Comparison of ENCODE assay signal across 27 cellular contexts in the genomic region with DNA sequence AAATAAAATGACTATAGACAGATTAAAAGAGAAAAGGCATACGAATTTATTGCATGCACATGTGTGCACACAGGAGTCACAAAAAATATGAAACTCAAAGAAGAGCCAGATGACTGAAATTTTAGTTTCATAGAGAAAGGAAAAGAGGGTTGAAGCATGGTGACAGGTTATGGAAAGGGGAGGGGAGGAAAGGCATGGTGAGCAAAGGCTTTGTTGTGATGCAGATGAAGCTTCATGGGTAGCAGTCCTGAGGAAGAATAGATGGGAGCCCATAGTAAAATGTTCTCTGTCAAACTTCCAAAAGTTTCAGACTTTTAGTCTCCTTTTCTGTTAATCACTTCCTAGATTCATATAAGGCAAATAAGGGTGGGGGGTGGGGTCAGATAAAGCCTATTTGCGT.
"Had no signal": no experiment of that assay in that cellular context is flagged by ENCODE, and none has a peak within 500 bp of the region (broad histone marks: within the 10 kb centered on the region; RNA-seq: fewer than 3 reads in every experiment).

No MANE protein-coding gene starts in this region.

- H3K9me3 Mint-ChIP-seq: dendritic cell treated with granulocyte-macrophage colony-stimulating factor and Interleukin-4, amounts not matched to agents 40 ng/mL and 50 ng/mL, for 4 days; naive thymus-derived CD4-positive, alpha-beta T cell; stimulated activated effector memory CD8-positive, alpha-beta T cell treated with anti-CD3 and anti-CD28 coated beads, Interleukin-12 subunit alpha, Interleukin-12 subunit beta, amount 100 ng/mL, for 72 hours had no signal

- H3K27ac ChIP-seq: colonic mucosa, esophagus squamous epithelium, heart right ventricle, prostate gland, right atrium auricular region, sigmoid colon, stomach, thyroid gland had no signal

- H3K4me1 Mint-ChIP-seq: naive thymus-derived CD4-positive, alpha-beta T cell; stimulated activated effector memory CD8-positive, alpha-beta T cell treated with anti-CD3 and anti-CD28 coated beads, Interleukin-12 subunit alpha, Interleukin-12 subunit beta, amount 100 ng/mL, for 72 hours had no signal

- DNase-seq: colonic mucosa; effector memory CD4-positive, alpha-beta T cell; erythroblast; esophagus squamous epithelium; foreskin melanocyte; glutamatergic neuron; heart right ventricle; hippocampal formation; kidney; mesenchymal stem cell; midbrain; naive thymus-derived CD4-positive, alpha-beta T cell; nucleus accumbens; sigmoid colon; stimulated activated CD4-positive, alpha-beta T cell treated with anti-CD3 and anti-CD28 coated beads, Interleukin-2, amount 100 ng/mL, for 24 hours; stimulated activated CD4-positive, alpha-beta T cell treated with anti-CD3 and anti-CD28 coated beads, Interleukin-4, amount 100 ng/mL, for 24 hours; stimulated activated naive CD4-positive, alpha-beta T cell treated with Interleukin-2 at 50 U/mL for 16 hours; stomach; thyroid gland; trophoblast cell had no signal

- H3K27ac Mint-ChIP-seq: dendritic cell treated with granulocyte-macrophage colony-stimulating factor and Interleukin-4, amounts not matched to agents 40 ng/mL and 50 ng/mL, for 4 days; naive thymus-derived CD4-positive, alpha-beta T cell; nephron; stimulated activated effector memory CD8-positive, alpha-beta T cell treated with anti-CD3 and anti-CD28 coated beads, Interleukin-12 subunit alpha, Interleukin-12 subunit beta, amount 100 ng/mL, for 72 hours had no signal

- H3K9me3 ChIP-seq: colonic mucosa, esophagus squamous epithelium, prostate gland, right atrium auricular region, sigmoid colon, stomach, thyroid gland had no signal

- H3K4me3 Mint-ChIP-seq: dendritic cell treated with granulocyte-macrophage colony-stimulating factor and Interleukin-4, amounts not matched to agents 40 ng/mL and 50 ng/mL, for 4 days; naive thymus-derived CD4-positive, alpha-beta T cell; nephron; stimulated activated effector memory CD8-positive, alpha-beta T cell treated with anti-CD3 and anti-CD28 coated beads, Interleukin-12 subunit alpha, Interleukin-12 subunit beta, amount 100 ng/mL, for 72 hours had no signal

- H3K27me3 ChIP-seq: colonic mucosa, esophagus squamous epithelium, heart right ventricle, right atrium auricular region, sigmoid colon, stomach, thyroid gland had no signal

- FAIRE-seq: kidney had no signal

- H3K36me3 ChIP-seq: colonic mucosa, esophagus squamous epithelium, heart right ventricle, prostate gland, right atrium auricular region, sigmoid colon, stomach, thyroid gland had no signal

- H3K4me1 ChIP-seq: colonic mucosa, esophagus squamous epithelium, heart right ventricle, prostate gland, right atrium auricular region, stomach, thyroid gland had no signal

- H3K36me3 Mint-ChIP-seq: naive thymus-derived CD4-positive, alpha-beta T cell; stimulated activated effector memory CD8-positive, alpha-beta T cell treated with anti-CD3 and anti-CD28 coated beads, Interleukin-12 subunit alpha, Interleukin-12 subunit beta, amount 100 ng/mL, for 72 hours had no signal

- H3K27me3 Mint-ChIP-seq: dendritic cell treated with granulocyte-macrophage colony-stimulating factor and Interleukin-4, amounts not matched to agents 40 ng/mL and 50 ng/mL, for 4 days had no signal

- H3K4me3 ChIP-seq: colonic mucosa, esophagus squamous epithelium, heart right ventricle, lung, prostate gland, right atrium auricular region, sigmoid colon, stomach, thyroid gland had no signal

- ATAC-seq: heart right ventricle; left lobe of liver; naive thymus-derived CD4-positive, alpha-beta T cell; stimulated activated effector memory CD8-positive, alpha-beta T cell treated with anti-CD3 and anti-CD28 coated beads, Interleukin-12 subunit alpha, Interleukin-12 subunit beta, amount 100 ng/mL, for 72 hours had no signal
